17 cellular contexts compared by ENCODE assay signal in genomic region chr3:72659609-72660008, GRCh38.
DNase-seq lines count a peak whose midpoint lies in the region; FAIRE-seq and TF ChIP-seq lines count a peak whose summit lies in the region.
"Had no signal": no experiment of that assay in that cellular context is flagged by ENCODE, and none has a peak within 500 bp of the region (broad histone marks: within the 10 kb centered on the region; RNA-seq: fewer than 3 reads in every experiment).

No MANE protein-coding gene starts in this region.

- peaks cover 2% of the 10 kb centered on the region for H3K27me3 Mint-ChIP-seq in glutamatergic neuron (ENCODE audit: unreplicated experiment)
- H3K27me3 Mint-ChIP-seq: progenitor cell of endocrine pancreas had no signal

- H3K9ac ChIP-seq in kidney (ENCODE audit: low read length in 2 of 2) = no peak overlapping the region
- no peak overlapping the region for H3K9ac ChIP-seq in Karpas-422 (ENCODE audit: low read length)

- no peak overlapping the region for H2AFZ ChIP-seq in Karpas-422 (ENCODE audit: low read length)

- H3K4me2 ChIP-seq in Karpas-422 (ENCODE audit: low read depth, low read length, poor library complexity, severe bottlenecking) = no peak overlapping the region
- H3K4me2 ChIP-seq: smooth muscle cell had no signal

- intact Hi-C loops in kidney (cut with DNase I) = no loop called here

- H3K4me3 Mint-ChIP-seq in glutamatergic neuron (ENCODE audit: unreplicated experiment) = no peak overlapping the region
- H3K4me3 Mint-ChIP-seq: activated CD4-positive, alpha-beta memory T cell treated with anti-CD3 and anti-CD28 coated beads for 36 hours; naive B cell had no signal

- peaks cover 2% of the 10 kb centered on the region for H3K9me3 Mint-ChIP-seq in glutamatergic neuron (ENCODE audit: unreplicated experiment)
- H3K9me3 Mint-ChIP-seq: activated CD4-positive, alpha-beta memory T cell treated with anti-CD3 and anti-CD28 coated beads for 36 hours; naive B cell had no signal

- H3K9me2 ChIP-seq in Karpas-422 (replicated peaks; ENCODE audit: insufficient read depth, low read length) = no peaks in the 10 kb centered on the region

- H3K27me3 ChIP-seq in H7 (ENCODE audit: control insufficient read depth, insufficient read depth, low read length) (no peaks in the 10 kb centered on the region), Karpas-422 (ENCODE audit: low read length) (no peaks in the 10 kb centered on the region)
- H3K27me3 ChIP-seq: BE2C had no signal

- H3K27ac ChIP-seq in C4-2B = peak overlapping the region; percentile 70
- no peak overlapping the region for H3K27ac ChIP-seq in kidney (ENCODE audit: low read depth in 2 of 2, low read length in 2 of 2)
- H3K27ac ChIP-seq in Karpas-422 (ENCODE audit: low read length) = no peak overlapping the region
- H3K27ac ChIP-seq: lower lobe of right lung had no signal

- peak; percentile 4 for DNase-seq in H7
- DNase-seq in NCI-H345 treated with DMSO at 0.1 percent for 48 hours (lab: John Stamatoyannopoulos, UW; ENCODE audit: unreplicated experiment) = peak; percentile 91
- DNase-seq in glutamatergic neuron = no peak
- DNase-seq in kidney = no peak
- DNase-seq in NAMALWA (ENCODE audit: low spot score) = no peak
- no peak for DNase-seq in Karpas-422
- DNase-seq: activated CD4-positive, alpha-beta memory T cell treated with anti-CD3 and anti-CD28 coated beads for 36 hours; activated T-cell treated with anti-CD3 and anti-CD28 coated beads, Interleukin-2, amount 50 U/mL, for 1 hour; BE2C; lower lobe of right lung; naive B cell; NCI-H1436 treated with DMSO at 0.1 percent for 48 hours had no signal

- no peak overlapping the region for H3K4me3 ChIP-seq in H7 (ENCODE audit: insufficient read depth, low read depth, low read length)
- no peak overlapping the region for H3K4me3 ChIP-seq in kidney (ENCODE audit: low read length in 2 of 2)
- H3K4me3 ChIP-seq in Karpas-422 (ENCODE audit: low read length) = no peak overlapping the region
- H3K4me3 ChIP-seq: K562, lower lobe of right lung, smooth muscle cell had no signal

- H4K20me1 ChIP-seq in Karpas-422 (ENCODE audit: insufficient read depth, low read depth, low read length) = no peaks in the 10 kb centered on the region

- H3K36me3 Mint-ChIP-seq in glutamatergic neuron (ENCODE audit: unreplicated experiment) = no peaks in the 10 kb centered on the region
- H3K36me3 Mint-ChIP-seq: activated CD4-positive, alpha-beta memory T cell treated with anti-CD3 and anti-CD28 coated beads for 36 hours; activated naive CD4-positive, alpha-beta T cell treated with anti-CD3 and anti-CD28 coated beads, Interleukin-2, amount 50 U/mL, for 72 hours; naive B cell had no signal

- no peaks in the 10 kb centered on the region for H3K9me3 ChIP-seq in kidney (ENCODE audit: control insufficient read depth in 1 of 2, low read length in 2 of 2)
- no peaks in the 10 kb centered on the region for H3K9me3 ChIP-seq in Karpas-422 (ENCODE audit: low read length)
- H3K9me3 ChIP-seq: BE2C, lower lobe of right lung had no signal

- peak overlapping the region; percentile 75 for H3K27ac Mint-ChIP-seq in glutamatergic neuron (ENCODE audit: unreplicated experiment)
- H3K27ac Mint-ChIP-seq: activated CD4-positive, alpha-beta memory T cell treated with anti-CD3 and anti-CD28 coated beads for 36 hours; activated naive CD4-positive, alpha-beta T cell treated with anti-CD3 and anti-CD28 coated beads, Interleukin-2, amount 50 U/mL, for 72 hours; naive B cell; progenitor cell of endocrine pancreas had no signal

- no peaks in the 10 kb centered on the region for H3K36me3 ChIP-seq in H7 (replicated peaks; ENCODE audit: control insufficient read depth, insufficient read depth, low read length)
- no peaks in the 10 kb centered on the region for H3K36me3 ChIP-seq in kidney (ENCODE audit: control insufficient read depth in 1 of 2, insufficient read depth in 2 of 2, low read length in 2 of 2)
- no peaks in the 10 kb centered on the region for H3K36me3 ChIP-seq in Karpas-422 (ENCODE audit: insufficient read depth, low read length)
- H3K36me3 ChIP-seq: BE2C, lower lobe of right lung had no signal

- H3K79me2 ChIP-seq in Karpas-422 (ENCODE audit: low read length) = no peaks in the 10 kb centered on the region

- peaks cover 0 to 3% of the 10 kb centered on the region in 2 donors for H3K4me1 ChIP-seq in kidney (ENCODE audit: control insufficient read depth in 1 of 2, insufficient read depth in 1 of 2, low read depth in 1 of 2, low read length in 2 of 2)
- no peaks in the 10 kb centered on the region for H3K4me1 ChIP-seq in Karpas-422 (ENCODE audit: low read length)

- TF ChIP-seq CTCF in C4-2B (conservative IDR thresholded peaks at IDR 0.05) (no peak), glutamatergic neuron (IDR thresholded peaks at IDR 0.05; ENCODE audit: partially characterized antibody, unreplicated experiment) (no peak), kidney (IDR thresholded peaks at IDR 0.05; ENCODE audit: borderline replicate concordance, extremely low read depth, insufficient read depth) (no peak)

- no peak for FAIRE-seq in kidney (lab: Jason Lieb, UNC)
- FAIRE-seq: K562 had no signal

- peaks cover 11% of the 10 kb centered on the region for H3K4me1 Mint-ChIP-seq in glutamatergic neuron (ENCODE audit: low read depth, unreplicated experiment)

Comparison
In these comparisons a context has a peak if more than half of its experiments do, and no peak if none do; other contexts are left out.
1. DNase-seq: peak in H7 (single experiment) and NCI-H345 treated with DMSO at 0.1 percent for 48 hours (single experiment); none in glutamatergic neuron (single experiment), kidney (single experiment), NAMALWA (single experiment) and Karpas-422 (single experiment).